ENCODE assay signal across 34 cellular contexts in genomic region chr4:19539192-19539591, GRCh38.
"Had no signal": no experiment of that assay in that cellular context is flagged by ENCODE, and none has a peak within 500 bp of the region (broad histone marks: within the 10 kb centered on the region; RNA-seq: fewer than 3 reads in every experiment).

No MANE protein-coding gene starts in this region.

- H3K27me3 ChIP-seq: adrenal gland, body of pancreas, brain microvascular endothelial cell, breast epithelium had no signal

- H3K36me3 Mint-ChIP-seq: activated CD4-positive, alpha-beta memory T cell treated with anti-CD3 and anti-CD28 coated beads for 36 hours; activated naive CD4-positive, alpha-beta T cell treated with anti-CD3 and anti-CD28 coated beads, Interleukin-2, amount 50 U/mL, for 24 hours; activated naive CD8-positive, alpha-beta T cell treated with anti-CD3 and anti-CD28 coated beads for 36 hours had no signal

- H3K4me1 Mint-ChIP-seq: activated B cell treated with CpG ODN at 0.5 μM for 24 hours; activated CD4-positive, alpha-beta T cell treated with anti-CD3 and anti-CD28 coated beads, Interleukin-2, amount 10 ng/mL, durations not matched to agents 24 days and 14 days; activated naive CD4-positive, alpha-beta T cell treated with anti-CD3 and anti-CD28 coated beads, Interleukin-2, amount 50 U/mL, for 24 hours; activated naive CD8-positive, alpha-beta T cell treated with anti-CD3 and anti-CD28 coated beads for 36 hours; activated T-helper 17 cell treated with anti-CD3 and anti-CD28 coated beads, Interleukin-2, amount 50 U/mL, for 72 hours had no signal

- H3K9me3 ChIP-seq: adrenal gland, body of pancreas, breast epithelium had no signal

- DNase-seq: activated B cell treated with CpG ODN at 0.5 μM for 24 hours; activated CD4-positive, alpha-beta memory T cell treated with anti-CD3 and anti-CD28 coated beads for 36 hours; activated CD4-positive, alpha-beta T cell treated with anti-CD3 and anti-CD28 coated beads for 4 hours; activated CD4-positive, alpha-beta T cell treated with anti-CD3 and anti-CD28 coated beads, Interleukin-2, amount 10 ng/mL, durations not matched to agents 24 days and 14 days; activated CD4-positive, alpha-beta T cell treated with anti-CD3 and anti-CD28 coated beads, Interleukin-2, amount 50 U/mL, for 1 hour; activated CD4-positive, alpha-beta T cell treated with anti-CD3 and anti-CD28 coated beads, Interleukin-2, amount 50 U/mL, for 4 hours; activated CD4-positive, CD25-positive, alpha-beta regulatory T cell treated with anti-CD3 and anti-CD28 coated beads, Interleukin-2, amount 50 U/mL, for 72 hours; activated CD8-positive, alpha-beta memory T cell treated with anti-CD3 and anti-CD28 coated beads, Interleukin-2, amount 50 U/mL, for 4 hours; activated CD8-positive, alpha-beta T cell treated with anti-CD3 and anti-CD28 coated beads for 36 hours; activated effector memory CD4-positive, alpha-beta T cell treated with anti-CD3 and anti-CD28 coated beads, Interleukin-2, amount 50 U/mL, for 16 hours; activated gamma-delta T cell treated with Interleukin-2 at 50 U/mL for 16 hours; activated naive CD4-positive, alpha-beta T cell; activated naive CD4-positive, alpha-beta T cell treated with anti-CD3 and anti-CD28 coated beads for 36 hours; activated naive CD8-positive, alpha-beta T cell treated with anti-CD3 and anti-CD28 coated beads for 36 hours; activated T-cell treated with anti-CD3 and anti-CD28 coated beads for 4 hours; activated T-cell treated with anti-CD3 and anti-CD28 coated beads, Interleukin-2, amount 50 U/mL, for 1 hour; activated T-cell treated with anti-CD3 and anti-CD28 coated beads, Interleukin-2, amount 50 U/mL, for 4 hours; activated T-cell treated with anti-CD3 and anti-CD28 coated beads, Interleukin-2, amount 50 U/mL, for 72 hours; adrenal gland; amniotic stem cell; aorta; body of pancreas; brain microvascular endothelial cell; central memory CD4-positive, alpha-beta T cell; T-helper 1 cell; T-helper 2 cell; T-helper 9 cell had no signal

- H3K4me3 ChIP-seq: adrenal gland, body of pancreas, breast epithelium had no signal

- H3K27ac Mint-ChIP-seq: activated B cell treated with CpG ODN at 0.5 μM for 24 hours; activated CD4-positive, alpha-beta memory T cell treated with anti-CD3 and anti-CD28 coated beads for 36 hours; activated CD4-positive, alpha-beta T cell treated with anti-CD3 and anti-CD28 coated beads, Interleukin-2, amount 10 ng/mL, durations not matched to agents 24 days and 14 days; activated CD8-positive, alpha-beta T cell treated with anti-CD3 and anti-CD28 coated beads for 36 hours; activated naive CD4-positive, alpha-beta T cell treated with anti-CD3 and anti-CD28 coated beads for 36 hours; activated naive CD4-positive, alpha-beta T cell treated with anti-CD3 and anti-CD28 coated beads, Interleukin-2, amount 50 U/mL, for 24 hours; activated naive CD8-positive, alpha-beta T cell treated with anti-CD3 and anti-CD28 coated beads for 36 hours; activated T-cell treated with anti-CD3 and anti-CD28 coated beads, Interleukin-2, amount 50 U/mL, for 72 hours; activated T-helper 1 cell treated with anti-CD3 and anti-CD28 coated beads, Interleukin-12 subunit alpha, Interleukin-12 subunit beta, Interleukin-2, Interleukin-4 antibody, amounts not matched to agents 30 ng/mL and 10 ng/mL and 1 ng/mL, durations not matched to agents 14 hours and 24 hours and 36 hours; activated T-helper 17 cell treated with anti-CD3 and anti-CD28 coated beads, Interleukin-2, amount 50 U/mL, for 72 hours; T-helper 1 cell treated with Interleukin-12 subunit alpha and Interleukin-12 subunit beta and Interleukin-4 antibody, amounts not matched to agents 30 μg/mL and 1 μg/mL, for 36 hours; T-helper 2 cell treated with Interferon-gamma antibody and Interleukin-4, amounts not matched to agents 5 μg/mL and 100 μg/mL, for 36 hours had no signal

- ATAC-seq: activated CD8-positive, alpha-beta T cell treated with anti-CD3 and anti-CD28 coated beads for 36 hours; activated T-cell treated with anti-CD3 and anti-CD28 coated beads, Interleukin-2, amount 50 U/mL, for 4 hours; activated T-cell treated with anti-CD3 and anti-CD28 coated beads, Interleukin-2, amount 50 U/mL, for 72 hours; activated T-helper 17 cell treated with anti-CD3 and anti-CD28 coated beads, Interleukin-2, amount 50 U/mL, for 72 hours; body of pancreas had no signal

- H3K27ac ChIP-seq: adrenal gland, body of pancreas, brain microvascular endothelial cell, breast epithelium, VCaP had no signal

- H3K9me3 Mint-ChIP-seq: activated CD4-positive, alpha-beta T cell treated with anti-CD3 and anti-CD28 coated beads, Interleukin-2, amount 10 ng/mL, durations not matched to agents 24 days and 14 days; activated T-helper 1 cell treated with anti-CD3 and anti-CD28 coated beads, Interleukin-12 subunit alpha, Interleukin-12 subunit beta, Interleukin-2, Interleukin-4 antibody, amounts not matched to agents 30 ng/mL and 10 ng/mL and 1 ng/mL, durations not matched to agents 14 hours and 24 hours and 36 hours had no signal

- H3K4me1 ChIP-seq: adrenal gland, body of pancreas, breast epithelium had no signal

- H3K36me3 ChIP-seq: adrenal gland, brain microvascular endothelial cell, breast epithelium had no signal

- H3K4me3 Mint-ChIP-seq: activated B cell treated with CpG ODN at 0.5 μM for 24 hours; activated CD4-positive, alpha-beta memory T cell treated with anti-CD3 and anti-CD28 coated beads for 36 hours; activated CD4-positive, alpha-beta T cell treated with anti-CD3 and anti-CD28 coated beads, Interleukin-2, amount 10 ng/mL, durations not matched to agents 24 days and 14 days; activated CD8-positive, alpha-beta T cell treated with anti-CD3 and anti-CD28 coated beads for 36 hours; activated naive CD4-positive, alpha-beta T cell treated with anti-CD3 and anti-CD28 coated beads for 36 hours; activated naive CD4-positive, alpha-beta T cell treated with anti-CD3 and anti-CD28 coated beads, Interleukin-2, amount 50 U/mL, for 24 hours; activated naive CD8-positive, alpha-beta T cell treated with anti-CD3 and anti-CD28 coated beads for 36 hours; activated T-cell treated with anti-CD3 and anti-CD28 coated beads, Interleukin-2, amount 50 U/mL, for 4 hours; activated T-cell treated with anti-CD3 and anti-CD28 coated beads, Interleukin-2, amount 50 U/mL, for 72 hours; activated T-helper 1 cell treated with anti-CD3 and anti-CD28 coated beads, Interleukin-12 subunit alpha, Interleukin-12 subunit beta, Interleukin-2, Interleukin-4 antibody, amounts not matched to agents 30 ng/mL and 10 ng/mL and 1 ng/mL, durations not matched to agents 14 hours and 24 hours and 36 hours; activated T-helper 17 cell treated with anti-CD3 and anti-CD28 coated beads, Interleukin-2, amount 50 U/mL, for 72 hours; T-helper 1 cell treated with Interleukin-12 subunit alpha and Interleukin-12 subunit beta and Interleukin-4 antibody, amounts not matched to agents 30 μg/mL and 1 μg/mL, for 36 hours; T-helper 2 cell treated with Interferon-gamma antibody and Interleukin-4, amounts not matched to agents 5 μg/mL and 100 μg/mL, for 36 hours had no signal
